In the genomic region with DNA sequence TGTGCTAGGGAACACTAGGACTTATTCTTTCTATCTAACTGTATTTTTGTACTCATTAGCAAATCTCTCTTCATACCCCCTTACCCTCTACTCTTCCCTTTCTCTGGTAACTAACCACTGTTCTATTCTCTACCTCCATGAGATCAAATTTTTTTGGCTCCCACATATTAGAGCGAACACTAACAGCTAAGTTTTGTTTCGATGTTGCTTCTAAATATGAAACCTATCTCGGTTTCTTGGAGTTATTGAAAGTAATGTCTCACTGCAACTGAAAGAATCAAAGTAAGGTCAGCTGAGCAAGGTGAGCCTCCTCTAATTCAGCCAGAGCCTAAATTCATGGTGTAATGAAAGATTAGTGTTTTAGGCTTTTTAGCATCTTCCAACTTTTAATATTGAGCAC, we compare ENCODE assay signal across 28 cellular contexts.
"Had no signal": no experiment of that assay in that cellular context is flagged by ENCODE, and none has a peak within 500 bp of the region (broad histone marks: within the 10 kb centered on the region; RNA-seq: fewer than 3 reads in every experiment).

No MANE protein-coding gene starts in this region.

- H3K27ac Mint-ChIP-seq: naive thymus-derived CD8-positive, alpha-beta T cell; natural killer cell treated with Interleukin-12 subunit alpha and Interleukin-12 subunit beta and Interleukin-15 and Interleukin-18, amount 100 ng/mL, for 72 hours; stimulated activated memory B cell treated with anti-CD40 and anti-IgM and Interleukin-4, amounts not matched to agents 10 μg/mL and 1 μg/mL and 100 μg/mL, for 72 hours; stimulated activated naive CD8-positive, alpha-beta T cell treated with anti-CD3 and anti-CD28 coated beads, Interleukin-15, amount 100 ng/mL, for 72 hours had no signal

- H3K27ac ChIP-seq: neutrophil, pancreas, prostate gland, right atrium auricular region, skin epidermis, spleen, suprapubic skin, testis, tibial artery, transverse colon, upper lobe of left lung, vagina had no signal

- H3K9me3 ChIP-seq: neutrophil, pancreas, prostate gland, right atrium auricular region, spleen, suprapubic skin, testis, tibial artery, transverse colon, upper lobe of left lung, vagina had no signal

- H3K4me3 ChIP-seq: pancreas, prostate gland, right atrium auricular region, skin epidermis, smooth muscle cell, spleen, suprapubic skin, testis, tibial artery, transverse colon, upper lobe of left lung, vagina had no signal

- DNase-seq: naive thymus-derived CD8-positive, alpha-beta T cell; nucleus accumbens; pancreas; retina; spleen; stimulated activated CD4-positive, alpha-beta T cell treated with anti-CD3 and anti-CD28 coated beads, Interleukin-12 subunit alpha, Interleukin-12 subunit beta, amount 100 ng/mL, for 4 hours; stimulated activated CD4-positive, alpha-beta T cell treated with anti-CD3 and anti-CD28 coated beads, Interleukin-1b, Interleukin-23, amount 100 ng/mL, for 48 hours; stimulated activated CD4-positive, alpha-beta T cell treated with anti-CD3 and anti-CD28 coated beads, Interleukin-4, amount 100 ng/mL, for 1 hour; stimulated activated CD4-positive, alpha-beta T cell treated with anti-CD3 and anti-CD28 coated beads, Interleukin-4, amount 100 ng/mL, for 4 hours; stimulated activated CD8-positive, alpha-beta memory T cell treated with anti-CD3 and anti-CD28 coated beads, Interleukin-4, amount 100 ng/mL, for 48 hours; stimulated activated naive CD4-positive, alpha-beta T cell; stimulated activated naive CD8-positive, alpha-beta T cell treated with anti-CD3 and anti-CD28 coated beads, Interleukin-15, amount 100 ng/mL, for 72 hours; stimulated activated naive CD8-positive, alpha-beta T cell treated with anti-CD3 and anti-CD28 coated beads, Interleukin-15, Interleukin-2, amounts not matched to agents 100 U/mL and 50 U/mL, for 24 hours; substantia nigra; testis; tibial artery; transverse colon; upper lobe of left lung had no signal

- H3K27me3 Mint-ChIP-seq: naive thymus-derived CD8-positive, alpha-beta T cell; natural killer cell treated with Interleukin-12 subunit alpha and Interleukin-12 subunit beta and Interleukin-15 and Interleukin-18, amount 100 ng/mL, for 72 hours; stimulated activated memory B cell treated with anti-CD40 and anti-IgM and Interleukin-4, amounts not matched to agents 10 μg/mL and 1 μg/mL and 100 μg/mL, for 72 hours; stimulated activated naive CD8-positive, alpha-beta T cell treated with anti-CD3 and anti-CD28 coated beads, Interleukin-15, amount 100 ng/mL, for 72 hours had no signal

- H3K4me1 Mint-ChIP-seq: naive thymus-derived CD8-positive, alpha-beta T cell; stimulated activated memory B cell treated with anti-CD40 and anti-IgM and Interleukin-4, amounts not matched to agents 10 μg/mL and 1 μg/mL and 100 μg/mL, for 72 hours; stimulated activated naive CD8-positive, alpha-beta T cell treated with anti-CD3 and anti-CD28 coated beads, Interleukin-15, amount 100 ng/mL, for 72 hours had no signal

- H3K4me1 ChIP-seq: pancreas, prostate gland, right atrium auricular region, spleen, suprapubic skin, testis, tibial artery, transverse colon, upper lobe of left lung, vagina had no signal

- H3K27me3 ChIP-seq: neutrophil, pancreas, right atrium auricular region, spleen, suprapubic skin, testis, tibial artery, transverse colon, upper lobe of left lung, vagina had no signal

- H3K4me2 ChIP-seq: smooth muscle cell had no signal

- H3K9me3 Mint-ChIP-seq: stimulated activated memory B cell treated with anti-CD40 and anti-IgM and Interleukin-4, amounts not matched to agents 10 μg/mL and 1 μg/mL and 100 μg/mL, for 72 hours had no signal

- H3K36me3 Mint-ChIP-seq: naive thymus-derived CD8-positive, alpha-beta T cell; natural killer cell treated with Interleukin-12 subunit alpha and Interleukin-12 subunit beta and Interleukin-15 and Interleukin-18, amount 100 ng/mL, for 72 hours; stimulated activated memory B cell treated with anti-CD40 and anti-IgM and Interleukin-4, amounts not matched to agents 10 μg/mL and 1 μg/mL and 100 μg/mL, for 72 hours had no signal

- ATAC-seq: naive thymus-derived CD8-positive, alpha-beta T cell; natural killer cell treated with Interleukin-12 subunit alpha and Interleukin-12 subunit beta and Interleukin-15 and Interleukin-18, amount 100 ng/mL, for 72 hours; pancreas; sciatic nerve; stimulated activated memory B cell treated with anti-CD40 and anti-IgM and Interleukin-4, amounts not matched to agents 10 μg/mL and 1 μg/mL and 100 μg/mL, for 72 hours; stimulated activated naive CD8-positive, alpha-beta T cell treated with anti-CD3 and anti-CD28 coated beads, Interleukin-15, amount 100 ng/mL, for 72 hours; stimulated activated naive CD8-positive, alpha-beta T cell treated with anti-CD3 and anti-CD28 coated beads, Interleukin-15, Interleukin-2, amounts not matched to agents 100 U/mL and 50 U/mL, for 24 hours had no signal

- H3K36me3 ChIP-seq: neutrophil, pancreas, prostate gland, right atrium auricular region, spleen, suprapubic skin, tibial artery, transverse colon, upper lobe of left lung, vagina had no signal

- H3K4me3 Mint-ChIP-seq: naive thymus-derived CD8-positive, alpha-beta T cell; natural killer cell treated with Interleukin-12 subunit alpha and Interleukin-12 subunit beta and Interleukin-15 and Interleukin-18, amount 100 ng/mL, for 72 hours; stimulated activated memory B cell treated with anti-CD40 and anti-IgM and Interleukin-4, amounts not matched to agents 10 μg/mL and 1 μg/mL and 100 μg/mL, for 72 hours; stimulated activated naive CD8-positive, alpha-beta T cell treated with anti-CD3 and anti-CD28 coated beads, Interleukin-15, amount 100 ng/mL, for 72 hours had no signal
